8 cellular contexts compared by ENCODE assay signal in the genomic region with DNA sequence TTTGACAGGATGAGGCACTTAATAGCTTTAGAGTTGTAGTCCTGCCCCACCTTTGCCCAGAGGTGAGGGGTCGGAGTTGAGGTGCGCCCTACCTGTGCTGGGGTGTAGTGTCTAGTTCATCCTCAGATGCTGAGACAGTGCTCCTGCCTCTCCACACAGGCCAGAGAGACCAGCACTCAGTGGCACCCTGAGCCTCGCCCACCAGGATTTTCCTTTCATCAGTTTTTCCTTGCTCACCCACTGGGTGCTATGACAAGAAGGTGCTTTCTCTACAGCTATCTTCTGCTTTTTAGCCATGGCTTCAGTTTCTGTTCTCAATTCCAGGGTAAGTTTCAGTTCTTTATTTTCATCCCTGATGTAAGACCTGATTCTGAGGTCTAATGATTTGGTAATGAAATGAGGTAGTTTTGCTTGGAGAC. TPM values are rescaled to one million over a fixed set of nuclear protein-coding genes. Genes with fewer than 3 reads are reported as not detected.
DNase-seq lines count a peak whose midpoint lies in the region; ATAC-seq and TF ChIP-seq lines count a peak whose summit lies in the region.

No MANE protein-coding gene starts in this region.

- no peak overlapping the region for H3K4me3 Mint-ChIP-seq in activated CD4-positive, alpha-beta T cell treated with anti-CD3 and anti-CD28 coated beads, Interleukin-2, amount 10 ng/mL, durations not matched to agents 24 days and 14 days

- peak; percentile 69 for ATAC-seq in HG02610 (IDR thresholded peaks at IDR 0.05; ENCODE audit: unreplicated experiment)

- peaks cover 35% of the 10 kb centered on the region for H3K4me1 Mint-ChIP-seq in activated CD4-positive, alpha-beta T cell treated with anti-CD3 and anti-CD28 coated beads, Interleukin-2, amount 10 ng/mL, durations not matched to agents 24 days and 14 days

- H3K27ac Mint-ChIP-seq in activated CD4-positive, alpha-beta T cell treated with anti-CD3 and anti-CD28 coated beads, Interleukin-2, amount 10 ng/mL, durations not matched to agents 24 days and 14 days = peak overlapping the region; percentile 77

- no peaks in the 10 kb centered on the region for H3K9me3 Mint-ChIP-seq in activated CD4-positive, alpha-beta T cell treated with anti-CD3 and anti-CD28 coated beads, Interleukin-2, amount 10 ng/mL, durations not matched to agents 24 days and 14 days

- no peak for TF ChIP-seq CTCF in foreskin fibroblast (IDR thresholded peaks at IDR 0.05; ENCODE audit: low read depth, low read length)

- H3K36me3 Mint-ChIP-seq in activated CD4-positive, alpha-beta T cell treated with anti-CD3 and anti-CD28 coated beads, Interleukin-2, amount 10 ng/mL, durations not matched to agents 24 days and 14 days (ENCODE audit: low read depth) = no peaks in the 10 kb centered on the region

- TF ChIP-seq POLR2A in erythroblast (IDR thresholded peaks at IDR 0.05; ENCODE audit: low read length) = no peak

- no peak overlapping the region for H3K4me3 ChIP-seq in foreskin fibroblast (ENCODE audit: low read depth in 1 of 2, low read length in 2 of 2)

- DNase-seq in activated CD4-positive, alpha-beta T cell treated with anti-CD3 and anti-CD28 coated beads, Interleukin-2, amount 10 ng/mL, durations not matched to agents 24 days and 14 days = peak; percentile 68
- no peak for DNase-seq in activated CD4-positive, alpha-beta T cell treated with anti-CD3 and anti-CD28 coated beads, Interleukin-2, amount 50 U/mL, for 4 hours
- peak; percentile 80 to 98 for DNase-seq in NOMO-1 (lab: John Stamatoyannopoulos, UW; ENCODE audit: unreplicated experiment in 2 of 2)
- DNase-seq in stimulated activated CD4-positive, alpha-beta T cell treated with anti-CD3 and anti-CD28 coated beads, Interleukin-2, amount 100 ng/mL, for 48 hours = peak; percentile 39 to 48
- DNase-seq in erythroblast (lab: John Stamatoyannopoulos, UW) = no peak
- no peak for DNase-seq in islet precursor cell
- DNase-seq in foreskin fibroblast = no peak

- intact Hi-C loops in activated CD4-positive, alpha-beta T cell treated with anti-CD3 and anti-CD28 coated beads, Interleukin-2, amount 10 ng/mL, durations not matched to agents 24 days and 14 days (cut with micrococcal nuclease) = loop anchor here (1.0 to 10.0 kb wide), 8 partner anchors 16 to 452 kb away; partner anchors contain the start of gene VWA3B

- no peaks in the 10 kb centered on the region for H3K27me3 Mint-ChIP-seq in activated CD4-positive, alpha-beta T cell treated with anti-CD3 and anti-CD28 coated beads, Interleukin-2, amount 10 ng/mL, durations not matched to agents 24 days and 14 days

RNA-seq across cellular contexts. Expression of gene TMEM131, which starts 16.8 kb away (rescaled TPM):
- total RNA-seq in activated CD4-positive, alpha-beta T cell treated with anti-CD3 and anti-CD28 coated beads, Interleukin-2, amount 10 ng/mL, durations not matched to agents 24 days and 14 days = 41.7 and 44.1 TPM in 2 replicates

Comparison
In these comparisons a context has a peak if more than half of its experiments do, and no peak if none do; other contexts are left out.
1. DNase-seq: peak in activated CD4-positive, alpha-beta T cell treated with anti-CD3 and anti-CD28 coated beads, Interleukin-2, amount 10 ng/mL, durations not matched to agents 24 days and 14 days (single experiment), NOMO-1 (2 of 2) and stimulated activated CD4-positive, alpha-beta T cell treated with anti-CD3 and anti-CD28 coated beads, Interleukin-2, amount 100 ng/mL, for 48 hours (2 of 2); none in activated CD4-positive, alpha-beta T cell treated with anti-CD3 and anti-CD28 coated beads, Interleukin-2, amount 50 U/mL, for 4 hours (0 of 2), erythroblast (0 of 2), islet precursor cell (single experiment) and foreskin fibroblast (0 of 2).